Comparison of ENCODE assay signal across 9 cellular contexts in genomic region chr10:34537629-34538231, GRCh38.
DNase-seq lines count a peak whose midpoint lies in the region; ATAC-seq and TF ChIP-seq lines count a peak whose summit lies in the region.
"Had no signal": no experiment of that assay in that cellular context is flagged by ENCODE, and none has a peak within 500 bp of the region (broad histone marks: within the 10 kb centered on the region; RNA-seq: fewer than 3 reads in every experiment).

No MANE protein-coding gene starts in this region.

- in situ Hi-C loops in GM13976 (cut with MboI; ENCODE audit: low sequenced_read_pairs, unreplicated experiment) = no loop called here

- ATAC-seq in GM21367 (IDR thresholded peaks at IDR 0.05; ENCODE audit: unreplicated experiment) = peak; percentile 72
- ATAC-seq in HG03108 (IDR thresholded peaks at IDR 0.05; ENCODE audit: unreplicated experiment) = peak; percentile 71
- no peak for ATAC-seq in heart right ventricle

- no peaks in the 10 kb centered on the region for H3K9me3 ChIP-seq in heart right ventricle
- H3K9me3 ChIP-seq in WERI-Rb-1 (ENCODE audit: severe bottlenecking) = no peaks in the 10 kb centered on the region
- H3K9me3 ChIP-seq: SK-N-SH had no signal

- H3K36me3 ChIP-seq in heart right ventricle (no peaks in the 10 kb centered on the region), WERI-Rb-1 (no peaks in the 10 kb centered on the region)

- 82 to 88% methylated on average over 6 of the region's 6 CpGs for WGBS in heart right ventricle, 2 donors

- TF ChIP-seq CTCF in GM13976 (IDR thresholded peaks at IDR 0.05; ENCODE audit: borderline replicate concordance, control extremely low read depth, extremely low read depth, insufficient read depth, missing control alignments) = no peak
- no peak for TF ChIP-seq CTCF in heart right ventricle (IDR thresholded peaks at IDR 0.05)
- no peak for TF ChIP-seq CTCF in WERI-Rb-1 (IDR thresholded peaks at IDR 0.05; ENCODE audit: low read depth, low read length)

- peak overlapping the region in 2 of 10 donors; percentile 12 to 28 for H3K27ac ChIP-seq in heart right ventricle
- no peak overlapping the region for H3K27ac ChIP-seq in WERI-Rb-1

- DNase-seq in GM13976 (ENCODE audit: low spot score) (peak; percentile 36), heart right ventricle (no peak), SHP77 treated with DMSO at 0.1 percent for 48 hours (lab: John Stamatoyannopoulos, UW) (no peak), WERI-Rb-1 (no peak)
- DNase-seq in activated effector memory CD4-positive, alpha-beta T cell treated with anti-CD3 and anti-CD28 coated beads, Interleukin-2, amount 50 U/mL, for 16 hours = no peak
- DNase-seq in effector CD4-positive, alpha-beta T cell = no peak
- DNase-seq: SK-N-SH had no signal

- peaks cover 0 to 40% (median 24%) of the 10 kb centered on the region in 9 donors for H3K4me1 ChIP-seq in heart right ventricle

- intact Hi-C loops in heart right ventricle (cut with DNase I) = loop anchor here in 2 of 10 donors (5.0 kb wide), 2 partner anchors 45 to 85 kb away; no protein-coding TSS in a partner anchor

- H3K27me3 ChIP-seq in heart right ventricle (no peaks in the 10 kb centered on the region), WERI-Rb-1 (ENCODE audit: insufficient read depth, low read depth, severe bottlenecking) (no peaks in the 10 kb centered on the region)

- peak overlapping the region in 6 of 10 donors; percentile 2 to 27 (median 10) for H3K4me3 ChIP-seq in heart right ventricle
- H3K4me3 ChIP-seq in WERI-Rb-1 (ENCODE audit: low read depth, low read length) = no peak overlapping the region

Comparison
In these comparisons a context has a peak if more than half of its experiments do, and no peak if none do; other contexts are left out.
1. ATAC-seq: peak in GM21367 (single experiment) and HG03108 (single experiment); none in heart right ventricle (0 of 8).